Comparison of ENCODE assay signal across 8 cellular contexts in the genomic region with DNA sequence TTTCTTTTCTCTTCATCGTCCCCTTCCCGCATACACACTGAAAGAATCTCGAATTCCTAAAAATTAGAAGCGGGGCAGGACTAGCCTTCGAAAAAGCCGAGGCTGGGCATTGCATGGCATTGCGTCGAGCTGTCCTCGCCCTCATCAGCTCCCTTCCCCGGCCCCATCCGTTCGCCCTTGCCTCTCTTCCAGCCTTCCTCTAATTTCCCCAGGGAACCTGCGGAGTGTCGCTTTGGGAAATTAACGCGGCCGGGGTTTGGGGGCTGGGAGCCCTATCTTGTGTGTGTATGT. TPM values are rescaled to one million over a fixed set of nuclear protein-coding genes. Genes with fewer than 3 reads are reported as not detected.
A peak's percentile ranks its signal among the peaks of the same experiment; 100 is the strongest.
DNase-seq lines count a peak whose midpoint lies in the region; ATAC-seq, FAIRE-seq and TF ChIP-seq lines count a peak whose summit lies in the region.

No MANE protein-coding gene starts in this region.

- H3K4me2 ChIP-seq in astrocyte (ENCODE audit: low read length) = peak overlapping the region; percentile 94

- H3K4me3 Mint-ChIP-seq in activated T-cell treated with anti-CD3 and anti-CD28 coated beads, Interleukin-2, amount 50 U/mL, for 72 hours = peak overlapping the region; percentile 94 to 96
- H3K4me3 Mint-ChIP-seq in astrocyte (ENCODE audit: unreplicated experiment) (peak overlapping the region; percentile 95), type B pancreatic cell (peak overlapping the region; percentile 97)

- H3K79me2 ChIP-seq in astrocyte (ENCODE audit: insufficient read depth, low read length) = peaks cover 33% of the 10 kb centered on the region

- H3K36me3 ChIP-seq in astrocyte (ENCODE audit: insufficient read depth, low read length) (peaks cover 16% of the 10 kb centered on the region), right lobe of liver (peaks cover 0 to 17% (median 5%) of the 10 kb centered on the region in 4 donors)

- intact Hi-C loops in right lobe of liver (cut with DNase I) = no loop called here

- peaks cover 13 to 14% of the 10 kb centered on the region in 2 donors for H3K36me3 Mint-ChIP-seq in activated T-cell treated with anti-CD3 and anti-CD28 coated beads, Interleukin-2, amount 50 U/mL, for 72 hours (ENCODE audit: insufficient read depth in 2 of 2)
- H3K36me3 Mint-ChIP-seq in astrocyte (ENCODE audit: low read depth, unreplicated experiment) (peaks cover 20% of the 10 kb centered on the region), type B pancreatic cell (peaks cover 12% of the 10 kb centered on the region)

- no peak overlapping the region for H2AFZ ChIP-seq in astrocyte (ENCODE audit: low read depth, low read length)

- H3K9ac ChIP-seq in astrocyte (ENCODE audit: low read length) = peak overlapping the region; percentile 85

- H3K27ac ChIP-seq in astrocyte (ENCODE audit: low read depth, low read length) (no peak overlapping the region), right lobe of liver (peak overlapping the region; percentile 76 to 93 (median 77))

- no peak for ATAC-seq in activated T-cell treated with anti-CD3 and anti-CD28 coated beads, Interleukin-2, amount 50 U/mL, for 72 hours (replicated peaks in 1 of 2)
- ATAC-seq in right lobe of liver = no peak
- no peak for ATAC-seq in GM18511 (IDR thresholded peaks at IDR 0.05; ENCODE audit: unreplicated experiment)
- no peak for ATAC-seq in GM21786 (IDR thresholded peaks at IDR 0.05; ENCODE audit: unreplicated experiment)

- H3K4me1 Mint-ChIP-seq in activated T-cell treated with anti-CD3 and anti-CD28 coated beads, Interleukin-2, amount 50 U/mL, for 72 hours (ENCODE audit: low read depth) = peaks cover 73% of the 10 kb centered on the region
- H3K4me1 Mint-ChIP-seq in astrocyte (ENCODE audit: low read depth, unreplicated experiment) (peaks cover 37% of the 10 kb centered on the region), type B pancreatic cell (ENCODE audit: unreplicated experiment) (peaks cover 45% of the 10 kb centered on the region)

- DNase-seq in activated T-cell treated with anti-CD3 and anti-CD28 coated beads, Interleukin-2, amount 50 U/mL, for 72 hours = no peak
- DNase-seq in activated T-cell treated with anti-CD3 and anti-CD28 coated beads, Interleukin-2, amount 50 U/mL, for 48 hours = no peak
- DNase-seq in astrocyte (ENCODE audit: low read depth) (no peak), right lobe of liver (no peak), type B pancreatic cell (ENCODE audit: extremely low spot score, unreplicated experiment) (no peak), SIG-M5 treated with dmso at 0.1 percent for 504 hours (lab: John Stamatoyannopoulos, UW; ENCODE audit: unreplicated experiment) (no peak)

- H3K4me1 ChIP-seq in astrocyte (ENCODE audit: insufficient read depth, low read length) = peaks cover 45% of the 10 kb centered on the region
- peaks cover 0 to 55% (median 10%) of the 10 kb centered on the region in 4 donors for H3K4me1 ChIP-seq in right lobe of liver

- TF ChIP-seq POLR2A in right lobe of liver (IDR thresholded peaks at IDR 0.05) = no peak

- FAIRE-seq in astrocyte (lab: Jason Lieb, UNC) = no peak

- no peaks in the 10 kb centered on the region for H3K9me3 Mint-ChIP-seq in activated T-cell treated with anti-CD3 and anti-CD28 coated beads, Interleukin-2, amount 50 U/mL, for 72 hours
- H3K9me3 Mint-ChIP-seq in astrocyte (ENCODE audit: unreplicated experiment) (no peaks in the 10 kb centered on the region), type B pancreatic cell (peaks cover 3% of the 10 kb centered on the region)

- peaks cover 42% of the 10 kb centered on the region for H3K27me3 Mint-ChIP-seq in activated T-cell treated with anti-CD3 and anti-CD28 coated beads, Interleukin-2, amount 50 U/mL, for 72 hours (ENCODE audit: low read depth)
- H3K27me3 Mint-ChIP-seq in astrocyte (ENCODE audit: low read depth, unreplicated experiment) (peaks cover 2% of the 10 kb centered on the region), type B pancreatic cell (peaks cover 33% of the 10 kb centered on the region)

- 1% methylated on average over 17 of the region's 17 CpGs for WGBS in right lobe of liver (ENCODE audit: insufficient coverage, low coverage, low lambda C conversion rate, missing lambda C conversion rate)

- TF ChIP-seq CTCF in astrocyte (IDR thresholded peaks at IDR 0.05; ENCODE audit: insufficient read depth, low read depth, low read length) (no peak), right lobe of liver (IDR thresholded peaks at IDR 0.05) (no peak), type B pancreatic cell (conservative IDR thresholded peaks at IDR 0.05) (no peak)

- no peaks in the 10 kb centered on the region for H3K9me3 ChIP-seq in astrocyte (ENCODE audit: insufficient read depth, low read depth, low read length)
- no peaks in the 10 kb centered on the region for H3K9me3 ChIP-seq in right lobe of liver

- peaks cover 53% of the 10 kb centered on the region for H4K20me1 ChIP-seq in astrocyte (ENCODE audit: insufficient read depth, low read length)

- peak overlapping the region; percentile 86 for H3K27ac Mint-ChIP-seq in activated T-cell treated with anti-CD3 and anti-CD28 coated beads, Interleukin-2, amount 50 U/mL, for 72 hours
- H3K27ac Mint-ChIP-seq in astrocyte (ENCODE audit: unreplicated experiment) (peak overlapping the region; percentile 81), type B pancreatic cell (peak overlapping the region; percentile 96)

- H3K27me3 ChIP-seq in astrocyte (ENCODE audit: insufficient read depth, low read length) (no peaks in the 10 kb centered on the region), right lobe of liver (no peaks in the 10 kb centered on the region)

- H3K4me3 ChIP-seq in astrocyte (ENCODE audit: insufficient read depth, low read depth, low read length) = peak overlapping the region; percentile 95
- peak overlapping the region; percentile 79 to 93 (median 85) for H3K4me3 ChIP-seq in right lobe of liver

RNA-seq across cellular contexts. Expression of a gene that starts 1.1 kb away (rescaled TPM):
- 100 to 1,000 TPM; 119 to 154 TPM for total RNA-seq in activated T-cell treated with anti-CD3 and anti-CD28 coated beads, Interleukin-2, amount 50 U/mL, for 72 hours
- total RNA-seq in astrocyte (504 and 510 TPM in 2 replicates), right lobe of liver (100 to 1,000 TPM; 113 to 484 (median 404) TPM), type B pancreatic cell (ENCODE audit: low replicate concordance) (191 and 395 TPM in 2 replicates)

RNA-seq across cellular contexts. Expression of a gene that starts 5.1 kb away (rescaled TPM):
- total RNA-seq in activated T-cell treated with anti-CD3 and anti-CD28 coated beads, Interleukin-2, amount 50 U/mL, for 72 hours = 100 to 1,000 TPM; 117 to 188 TPM
- 2.0 TPM in 2 replicates for total RNA-seq in astrocyte
- total RNA-seq in right lobe of liver = 1 to 10 TPM in 4 of 6 experiments, under 1 TPM in 2; 0.18 to 2.3 (median 1.4) TPM
- total RNA-seq in type B pancreatic cell (ENCODE audit: low replicate concordance) = 0.52 and 2.6 TPM in 2 replicates

RNA-seq across cellular contexts. Expression of a gene that starts 14.3 kb away (rescaled TPM):
- 100 to 1,000 TPM; 122 to 134 TPM for total RNA-seq in activated T-cell treated with anti-CD3 and anti-CD28 coated beads, Interleukin-2, amount 50 U/mL, for 72 hours
- total RNA-seq in astrocyte = 302 and 316 TPM in 2 replicates
- total RNA-seq in right lobe of liver = 100 to 1,000 TPM; 104 to 185 (median 134) TPM
- total RNA-seq in type B pancreatic cell (ENCODE audit: low replicate concordance) = 187 and 371 TPM in 2 replicates

RNA-seq across cellular contexts. Expression of a gene that starts 22.1 kb away (rescaled TPM):
- total RNA-seq in activated T-cell treated with anti-CD3 and anti-CD28 coated beads, Interleukin-2, amount 50 U/mL, for 72 hours = 100 to 1,000 TPM; 126 to 141 TPM
- total RNA-seq in astrocyte (0.54 and 0.72 TPM in 2 replicates), right lobe of liver (10 to 100 TPM; 10.0 to 41.6 (median 28.1) TPM), type B pancreatic cell (ENCODE audit: low replicate concordance) (0.64 and 0.65 TPM in 2 replicates)

RNA-seq across cellular contexts. Expression of a gene that starts 43.4 kb away (rescaled TPM):
- 10 to 100 TPM; 30.2 to 39.7 TPM for total RNA-seq in activated T-cell treated with anti-CD3 and anti-CD28 coated beads, Interleukin-2, amount 50 U/mL, for 72 hours
- total RNA-seq in astrocyte (47.3 and 51.5 TPM in 2 replicates), right lobe of liver (10 to 100 TPM; 26.7 to 49.5 (median 30.6) TPM), type B pancreatic cell (ENCODE audit: low replicate concordance) (35.4 and 94.5 TPM in 2 replicates)

Comparison
In these comparisons a context has a peak if more than half of its experiments do, and no peak if none do; other contexts are left out.
1. RNA of a gene that starts 5.1 kb away (total RNA-seq): 117 to 188 TPM in activated T-cell treated with anti-CD3 and anti-CD28 coated beads, Interleukin-2, amount 50 U/mL, for 72 hours; 0.52 to 2.6 TPM in type B pancreatic cell, 2.0 TPM in astrocyte and 0.18 to 2.3 TPM in right lobe of liver; every median in the first group is over 10 times any median in the second.
2. Peak in every context shown above with its lines, with median percentiles within 50 percentile points of each other: H3K27ac Mint-ChIP-seq and H3K4me3 Mint-ChIP-seq.